1 cellular context compared by ENCODE assay signal in genomic region chr2:28407976-28408690, GRCh38.
TF ChIP-seq lines count a peak whose summit lies in the region.

No MANE protein-coding gene starts in this region.

TF ChIP-seq in HepG2, 621 proteins besides CTCF, POLR2A, EP300 and RAD21 (continued from another document and continues in another):
- TF ChIP-seq PAXIP1 (CRISPR knock-in tag; conservative IDR thresholded peaks at IDR 0.05) (peak; percentile 77), SOX5 (CRISPR knock-in tag; IDR thresholded peaks at IDR 0.05; ENCODE audit: borderline replicate concordance) (0 out of 2 replicates have a peak, but pooled peaks have one; percentile 26), CC2D1A (CRISPR knock-in tag; IDR thresholded peaks at IDR 0.05) (no peak), HCFC1 (IDR thresholded peaks at IDR 0.05; ENCODE audit: low read depth, low read length) (no peak), ZNF296 (CRISPR knock-in tag; conservative IDR thresholded peaks at IDR 0.05) (no peak), ZNF850 (CRISPR knock-in tag; conservative IDR thresholded peaks at IDR 0.05) (no peak), SP4 (CRISPR knock-in tag; IDR thresholded peaks at IDR 0.05) (no peak), ZNF264 (CRISPR knock-in tag; IDR thresholded peaks at IDR 0.05) (no peak), TGIF2 (CRISPR knock-in tag; IDR thresholded peaks at IDR 0.05) (no peak), ZNF644 (CRISPR knock-in tag; IDR thresholded peaks at IDR 0.05; ENCODE audit: low read depth) (peak; percentile 74), REST (IDR thresholded peaks at IDR 0.05; ENCODE audit: borderline replicate concordance in 1 of 2, low read depth in 1 of 2, low read length in 2 of 2) (peak in 1 of 2 experiments; percentile 73; a peak in 2 of 4 replicates), HOXA3 (CRISPR knock-in tag; IDR thresholded peaks at IDR 0.05) (peak; percentile 36; the same call in 1 of the 2 replicates), PAWR (CRISPR knock-in tag; IDR thresholded peaks at IDR 0.05; ENCODE audit: borderline replicate concordance) (no peak), ZNF737 (CRISPR knock-in tag; IDR thresholded peaks at IDR 0.05; ENCODE audit: borderline replicate concordance) (no peak), SALL1 (CRISPR knock-in tag; IDR thresholded peaks at IDR 0.05) (peak; percentile 67), PHF21A (CRISPR knock-in tag; IDR thresholded peaks at IDR 0.05) (peak; percentile 60; the same call in 1 of the 2 replicates), KLF16 (CRISPR knock-in tag; IDR thresholded peaks at IDR 0.05) (no peak), GFI1 (CRISPR knock-in tag; IDR thresholded peaks at IDR 0.05; ENCODE audit: borderline replicate concordance) (peak; percentile 77; the same call in 1 of the 2 replicates), XRCC5 (optimal IDR thresholded peaks at IDR 0.05; ENCODE audit: low read length) (peak; percentile 17), ATRX (CRISPR knock-in tag; IDR thresholded peaks at IDR 0.05; ENCODE audit: borderline replicate concordance) (no peak), IKZF1 (IDR thresholded peaks at IDR 0.05) (no peak), MYC (CRISPR knock-in tag; IDR thresholded peaks at IDR 0.05; ENCODE audit: borderline replicate concordance) (peak; percentile 61; the same call in 1 of the 2 replicates), MEIS2 (CRISPR knock-in tag; IDR thresholded peaks at IDR 0.05) (0 out of 2 replicates have a peak, but pooled peaks have one; percentile 46), HBP1 (CRISPR knock-in tag; IDR thresholded peaks at IDR 0.05; ENCODE audit: low read depth) (no peak), ZNF350 (CRISPR knock-in tag; IDR thresholded peaks at IDR 0.05; ENCODE audit: borderline replicate concordance, low read depth) (peak; percentile 61; the same call in 1 of the 2 replicates), ZFY (CRISPR knock-in tag; IDR thresholded peaks at IDR 0.05) (no peak), RBM22 (optimal IDR thresholded peaks at IDR 0.05; ENCODE audit: low read length) (no peak), NR2F6 (IDR thresholded peaks at IDR 0.05) (peak; percentile 48; the same call in 1 of the 2 replicates), NR2F6 (CRISPR knock-in tag; IDR thresholded peaks at IDR 0.05) (peak; percentile 62; the same call in 1 of the 2 replicates)
- TF ChIP-seq, protein P1, sequence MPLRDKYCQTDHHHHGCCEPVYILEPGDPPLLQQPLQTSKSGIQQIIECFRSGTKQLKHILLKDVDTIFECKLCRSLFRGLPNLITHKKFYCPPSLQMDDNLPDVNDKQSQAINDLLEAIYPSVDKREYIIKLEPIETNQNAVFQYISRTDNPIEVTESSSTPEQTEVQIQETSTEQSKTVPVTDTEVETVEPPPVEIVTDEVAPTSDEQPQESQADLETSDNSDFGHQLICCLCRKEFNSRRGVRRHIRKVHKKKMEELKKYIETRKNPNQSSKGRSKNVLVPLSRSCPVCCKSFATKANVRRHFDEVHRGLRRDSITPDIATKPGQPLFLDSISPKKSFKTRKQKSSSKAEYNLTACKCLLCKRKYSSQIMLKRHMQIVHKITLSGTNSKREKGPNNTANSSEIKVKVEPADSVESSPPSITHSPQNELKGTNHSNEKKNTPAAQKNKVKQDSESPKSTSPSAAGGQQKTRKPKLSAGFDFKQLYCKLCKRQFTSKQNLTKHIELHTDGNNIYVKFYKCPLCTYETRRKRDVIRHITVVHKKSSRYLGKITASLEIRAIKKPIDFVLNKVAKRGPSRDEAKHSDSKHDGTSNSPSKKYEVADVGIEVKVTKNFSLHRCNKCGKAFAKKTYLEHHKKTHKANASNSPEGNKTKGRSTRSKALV (CRISPR knock-in tag; IDR thresholded peaks at IDR 0.05), result no peak
- TF ChIP-seq, protein P2, sequence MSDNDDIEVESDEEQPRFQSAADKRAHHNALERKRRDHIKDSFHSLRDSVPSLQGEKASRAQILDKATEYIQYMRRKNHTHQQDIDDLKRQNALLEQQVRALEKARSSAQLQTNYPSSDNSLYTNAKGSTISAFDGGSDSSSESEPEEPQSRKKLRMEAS (IDR thresholded peaks at IDR 0.05), result peak; percentile 76
- TF ChIP-seq, protein P3, sequence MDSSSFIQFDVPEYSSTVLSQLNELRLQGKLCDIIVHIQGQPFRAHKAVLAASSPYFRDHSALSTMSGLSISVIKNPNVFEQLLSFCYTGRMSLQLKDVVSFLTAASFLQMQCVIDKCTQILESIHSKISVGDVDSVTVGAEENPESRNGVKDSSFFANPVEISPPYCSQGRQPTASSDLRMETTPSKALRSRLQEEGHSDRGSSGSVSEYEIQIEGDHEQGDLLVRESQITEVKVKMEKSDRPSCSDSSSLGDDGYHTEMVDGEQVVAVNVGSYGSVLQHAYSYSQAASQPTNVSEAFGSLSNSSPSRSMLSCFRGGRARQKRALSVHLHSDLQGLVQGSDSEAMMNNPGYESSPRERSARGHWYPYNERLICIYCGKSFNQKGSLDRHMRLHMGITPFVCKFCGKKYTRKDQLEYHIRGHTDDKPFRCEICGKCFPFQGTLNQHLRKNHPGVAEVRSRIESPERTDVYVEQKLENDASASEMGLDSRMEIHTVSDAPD (CRISPR knock-in tag; IDR thresholded peaks at IDR 0.05), result 0 out of 2 replicates have a peak, but pooled peaks have one; percentile 47
- TF ChIP-seq, protein P4, sequence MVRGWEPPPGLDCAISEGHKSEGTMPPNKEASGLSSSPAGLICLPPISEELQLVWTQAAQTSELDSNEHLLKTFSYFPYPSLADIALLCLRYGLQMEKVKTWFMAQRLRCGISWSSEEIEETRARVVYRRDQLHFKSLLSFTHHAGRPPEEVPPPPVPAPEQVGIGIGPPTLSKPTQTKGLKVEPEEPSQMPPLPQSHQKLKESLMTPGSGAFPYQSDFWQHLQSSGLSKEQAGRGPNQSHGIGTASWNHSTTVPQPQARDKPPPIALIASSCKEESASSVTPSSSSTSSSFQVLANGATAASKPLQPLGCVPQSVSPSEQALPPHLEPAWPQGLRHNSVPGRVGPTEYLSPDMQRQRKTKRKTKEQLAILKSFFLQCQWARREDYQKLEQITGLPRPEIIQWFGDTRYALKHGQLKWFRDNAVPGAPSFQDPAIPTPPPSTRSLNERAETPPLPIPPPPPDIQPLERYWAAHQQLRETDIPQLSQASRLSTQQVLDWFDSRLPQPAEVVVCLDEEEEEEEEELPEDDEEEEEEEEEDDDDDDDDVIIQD (CRISPR knock-in tag; IDR thresholded peaks at IDR 0.05; ENCODE audit: low read depth), result peak; percentile 58; the same call in 1 of the 2 replicates
- TF ChIP-seq, protein P5, sequence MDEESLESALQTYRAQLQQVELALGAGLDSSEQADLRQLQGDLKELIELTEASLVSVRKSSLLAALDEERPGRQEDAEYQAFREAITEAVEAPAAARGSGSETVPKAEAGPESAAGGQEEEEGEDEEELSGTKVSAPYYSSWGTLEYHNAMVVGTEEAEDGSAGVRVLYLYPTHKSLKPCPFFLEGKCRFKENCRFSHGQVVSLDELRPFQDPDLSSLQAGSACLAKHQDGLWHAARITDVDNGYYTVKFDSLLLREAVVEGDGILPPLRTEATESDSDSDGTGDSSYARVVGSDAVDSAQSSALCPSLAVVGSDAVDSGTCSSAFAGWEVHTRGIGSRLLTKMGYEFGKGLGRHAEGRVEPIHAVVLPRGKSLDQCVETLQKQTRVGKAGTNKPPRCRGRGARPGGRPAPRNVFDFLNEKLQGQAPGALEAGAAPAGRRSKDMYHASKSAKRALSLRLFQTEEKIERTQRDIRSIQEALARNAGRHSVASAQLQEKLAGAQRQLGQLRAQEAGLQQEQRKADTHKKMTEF (CRISPR knock-in tag; IDR thresholded peaks at IDR 0.05), result no peak
